Comparison of ENCODE assay signal across 10 cellular contexts in the genomic region with DNA sequence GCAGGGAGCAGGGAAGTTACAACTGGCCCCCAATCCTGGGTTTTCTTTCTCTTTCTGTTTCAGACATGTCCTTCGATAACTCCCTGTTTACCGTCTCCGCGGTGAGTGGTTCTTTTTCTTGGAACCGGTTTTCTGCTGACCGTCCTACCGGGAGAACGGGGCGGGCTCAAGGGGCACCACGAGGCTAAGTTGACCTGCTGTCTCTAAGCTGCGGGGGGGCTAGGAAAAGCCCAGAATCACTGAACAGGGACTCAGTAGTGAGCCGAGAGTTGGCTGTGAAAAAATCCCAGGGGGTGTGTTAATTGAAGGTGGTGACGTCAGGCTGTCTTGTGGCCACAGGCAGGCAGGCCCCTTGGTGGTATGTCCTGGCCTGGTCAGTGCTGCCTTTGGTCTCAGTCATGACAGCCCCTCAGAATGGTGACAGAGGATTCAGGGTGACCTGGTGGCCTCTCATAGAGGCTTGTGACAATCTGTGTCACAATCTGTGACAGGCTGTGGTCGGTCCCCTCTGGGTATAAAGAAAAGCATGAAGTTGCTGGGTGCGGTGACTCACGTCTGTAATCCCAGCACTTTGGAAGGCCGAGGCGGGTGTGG. TPM values are rescaled to one million over a fixed set of nuclear protein-coding genes. Genes with fewer than 3 reads are reported as not detected.
DNase-seq lines count a peak whose midpoint lies in the region; TF ChIP-seq lines count a peak whose summit lies in the region.
"Had no signal": no experiment of that assay in that cellular context is flagged by ENCODE, and none has a peak within 500 bp of the region (broad histone marks: within the 10 kb centered on the region; RNA-seq: fewer than 3 reads in every experiment).

No MANE protein-coding gene starts in this region.

- H3K23ac ChIP-seq in neuronal stem cell (ENCODE audit: low read depth, low read length, poor library complexity) = no peak overlapping the region

- H4K8ac ChIP-seq in neuronal stem cell (ENCODE audit: low read depth, low read length) = no peak overlapping the region

- H3K27ac ChIP-seq in OCI-LY7 (ENCODE audit: low read depth, low read length, poor library complexity, severe bottlenecking) = no peak overlapping the region
- H3K27ac ChIP-seq in neuronal stem cell (replicated peaks; ENCODE audit: low read length) = no peak overlapping the region

- H3K79me2 ChIP-seq in OCI-LY7 (ENCODE audit: insufficient read depth, low read depth, low read length) = no peaks in the 10 kb centered on the region

- H3K9ac ChIP-seq in neuronal stem cell (ENCODE audit: low read depth, low read length, poor library complexity) = no peak overlapping the region

- no peak overlapping the region for H3K4ac ChIP-seq in neuronal stem cell (ENCODE audit: low read length)

- peak overlapping the region; percentile 79; the same call in 1 of the 2 replicates for H2AFZ ChIP-seq in OCI-LY7 (ENCODE audit: low read length)
- H2AFZ ChIP-seq in neuronal stem cell (ENCODE audit: low read length) = peak overlapping the region; percentile 87

- no peak overlapping the region for H4K91ac ChIP-seq in neuronal stem cell (ENCODE audit: low read depth, low read length, poor library complexity)

- CTCF ChIA-PET in OCI-LY7 (lab: Charles Lee; ENCODE audit: unreplicated experiment) = interaction anchor here (1.3 kb wide), 1 partner anchor 162 kb away, joined by 3 read pairs; a partner anchor contains a TSS

- intact Hi-C loops in OCI-LY7 (cut with micrococcal nuclease; ENCODE audit: unreplicated experiment) = no loop called here

- no peak overlapping the region for H2AK5ac ChIP-seq in neuronal stem cell (ENCODE audit: low read depth, low read length)

- H3K14ac ChIP-seq in neuronal stem cell (ENCODE audit: low read length) = no peak overlapping the region

- H3K4me3 ChIP-seq in OCI-LY7 (ENCODE audit: low read depth, low read length, poor library complexity, severe bottlenecking) (no peak overlapping the region), epithelial cell of esophagus (ENCODE audit: low read length) (no peak overlapping the region), neuronal stem cell (ENCODE audit: low read length in 2 of 2) (no peak overlapping the region)
- H3K4me3 ChIP-seq: gastrocnemius medialis had no signal

- no peak for TF ChIP-seq CTCF in OCI-LY7 (conservative IDR thresholded peaks at IDR 0.05; ENCODE audit: low read length)
- TF ChIP-seq CTCF in epithelial cell of esophagus (IDR thresholded peaks at IDR 0.05; ENCODE audit: insufficient read depth, low read depth, low read length, missing control alignments) = no peak

- no peaks in the 10 kb centered on the region for H3K9me2 ChIP-seq in OCI-LY7 (ENCODE audit: insufficient read depth, low read length)

- no peaks in the 10 kb centered on the region for H3K27me3 ChIP-seq in neuronal stem cell (ENCODE audit: control insufficient read depth in 3 of 3, insufficient read depth in 3 of 3, low read depth in 1 of 3, low read length in 3 of 3)
- H3K27me3 ChIP-seq: gastrocnemius medialis had no signal

- H4K20me1 ChIP-seq in OCI-LY7 (ENCODE audit: insufficient read depth, low read length) = no peaks in the 10 kb centered on the region

- DNase-seq in Caki2 (ENCODE audit: low read depth) (peak; percentile 36), OCI-LY7 (ENCODE audit: low spot score) (no peak), epithelial cell of esophagus (ENCODE audit: low read depth) (peak; percentile 54), neuronal stem cell (ENCODE audit: low spot score) (no peak), GF-D8 (lab: John Stamatoyannopoulos, UW) (no peak), KBM-7 (no peak), NCI-H128 (lab: John Stamatoyannopoulos, UW; ENCODE audit: unreplicated experiment) (no peak)
- no peak for DNase-seq in activated effector memory CD4-positive, alpha-beta T cell treated with anti-CD3 and anti-CD28 coated beads, Interleukin-2, amount 50 U/mL, for 16 hours
- DNase-seq: activated T-cell treated with anti-CD3 and anti-CD28 coated beads, Interleukin-2, amount 50 U/mL, for 48 hours; gastrocnemius medialis had no signal

- WGBS in neuronal stem cell (ENCODE audit: extremely low coverage in 2 of 2, insufficient read length in 2 of 2, insufficient replicate concordance in 1 of 2), 2 donors = no CpG with 5 or more reads among the region's 18 CpGs

- H3K4me1 ChIP-seq in OCI-LY7 (ENCODE audit: insufficient read depth, low read length, poor library complexity, severe bottlenecking) (peaks cover 28% of the 10 kb centered on the region), neuronal stem cell (ENCODE audit: control insufficient read depth in 2 of 2, insufficient read depth in 1 of 2, low read depth in 1 of 2, low read length in 2 of 2) (peaks cover 0 to 11% of the 10 kb centered on the region in 2 donors)

- H2BK12ac ChIP-seq in neuronal stem cell (ENCODE audit: low read length) = no peak overlapping the region

- H2BK5ac ChIP-seq in neuronal stem cell (ENCODE audit: low read length) = no peak overlapping the region

- no peak overlapping the region for H2BK15ac ChIP-seq in neuronal stem cell (ENCODE audit: low read length)

- H3K36me3 ChIP-seq in OCI-LY7 (ENCODE audit: insufficient read depth, low read length) (no peaks in the 10 kb centered on the region), neuronal stem cell (replicated peaks in 1 of 2; ENCODE audit: control insufficient read depth in 2 of 2, insufficient read depth in 2 of 2, low read length in 2 of 2) (no peaks in the 10 kb centered on the region)
- H3K36me3 ChIP-seq: gastrocnemius medialis had no signal

- no peaks in the 10 kb centered on the region for H3K79me1 ChIP-seq in neuronal stem cell (ENCODE audit: low read depth, low read length)

- no TSS peak for BruUV-seq in OCI-LY7 (replicated peaks; lab: Mats Ljungman, UMichigan)

- POLR2A ChIA-PET in OCI-LY7 (lab: Charles Lee) = interaction anchor here (1.0 kb wide), 1 partner anchor 23 kb away, joined by 3 read pairs; no protein-coding TSS in a partner anchor

- no peak overlapping the region for H2BK120ac ChIP-seq in neuronal stem cell (ENCODE audit: low read depth, low read length)

- H3K9me3 ChIP-seq in OCI-LY7 (ENCODE audit: low read length) = no peaks in the 10 kb centered on the region
- no peaks in the 10 kb centered on the region for H3K9me3 ChIP-seq in neuronal stem cell (replicated peaks in 1 of 2; ENCODE audit: control insufficient read depth in 2 of 2, insufficient read depth in 1 of 2, low read depth in 1 of 2, low read length in 2 of 2)
- H3K9me3 ChIP-seq: gastrocnemius medialis had no signal

- in situ Hi-C loops in Caki2 (cut with HindIII; ENCODE audit: low pct_unique_long_range_greater_than_20kb, low sequenced_read_pairs) = no loop called here
- in situ Hi-C loops in KBM-7 (cut with MboI; ENCODE audit: low pct_unique_long_range_greater_than_20kb, low sequenced_read_pairs) = no loop called here

- no peak overlapping the region for H3K4me2 ChIP-seq in OCI-LY7 (ENCODE audit: low read length)
- H3K4me2 ChIP-seq in neuronal stem cell (ENCODE audit: insufficient read depth, low read length, poor library complexity, severe bottlenecking) = no peak overlapping the region

- peak overlapping the region; percentile 9 for H3K18ac ChIP-seq in neuronal stem cell (ENCODE audit: low read length)

RNA-seq across cellular contexts. Expression of a gene that starts 8.1 kb away (rescaled TPM):
- total RNA-seq in Caki2 (2014; rRNA removed; shearing (Covaris generic); ENCODE audit: low replicate concordance) = 19.1 TPM in 2 replicates
- 35.1 and 41.2 TPM in 2 replicates for total RNA-seq in OCI-LY7 (2014; rRNA removed; shearing (Covaris generic))
- 107 and 108 TPM in 2 replicates for total RNA-seq in OCI-LY7 (2022)
- polyA plus RNA-seq in neuronal stem cell (2013, experiment 1 of 2) = 119 TPM
- 114 TPM for polyA plus RNA-seq in neuronal stem cell (2013, experiment 2 of 2)

RNA-seq across cellular contexts. Expression of a gene that starts 15.0 kb away (rescaled TPM):
- total RNA-seq in Caki2 (2014; rRNA removed; shearing (Covaris generic); ENCODE audit: low replicate concordance) = 1.1 and 3.3 TPM in 2 replicates
- 4.2 and 5.2 TPM in 2 replicates for total RNA-seq in OCI-LY7 (2014; rRNA removed; shearing (Covaris generic))
- 4.9 and 7.5 TPM in 2 replicates for total RNA-seq in OCI-LY7 (2022)
- polyA plus RNA-seq in neuronal stem cell (2013, experiment 1 of 2) = 0.15 TPM
- 0.14 TPM for polyA plus RNA-seq in neuronal stem cell (2013, experiment 2 of 2)

RNA-seq across cellular contexts. Expression of a gene that starts 27.2 kb away (rescaled TPM):
- total RNA-seq in Caki2 (2014; rRNA removed; shearing (Covaris generic); ENCODE audit: low replicate concordance) = 47.7 and 64.0 TPM in 2 replicates
- total RNA-seq in OCI-LY7 (2014; rRNA removed; shearing (Covaris generic)) = 20.8 and 22.5 TPM in 2 replicates
- total RNA-seq in OCI-LY7 (2022) = 13.2 and 13.7 TPM in 2 replicates
- polyA plus RNA-seq in neuronal stem cell (2013, experiment 1 of 2) = 32.4 TPM
- 32.9 TPM for polyA plus RNA-seq in neuronal stem cell (2013, experiment 2 of 2)

Comparison
In these comparisons a context has a peak if more than half of its experiments do, and no peak if none do; other contexts are left out.
1. DNase-seq: peak in Caki2 (single experiment) and epithelial cell of esophagus (single experiment); none in OCI-LY7 (single experiment), neuronal stem cell (single experiment), activated effector memory CD4-positive, alpha-beta T cell treated with anti-CD3 and anti-CD28 coated beads, Interleukin-2, amount 50 U/mL, for 16 hours (single experiment), GF-D8 (single experiment), KBM-7 (single experiment) and NCI-H128 (single experiment).